In genomic region chr22:20469110-20469855, GRCh38 we compare ENCODE assay signal across 17 cellular contexts. TPM values are rescaled to one million over a fixed set of nuclear protein-coding genes. Genes with fewer than 3 reads are reported as not detected.
DNase-seq lines count a peak whose midpoint lies in the region; ATAC-seq and TF ChIP-seq lines count a peak whose summit lies in the region.
"Had no signal": no experiment of that assay in that cellular context is flagged by ENCODE, and none has a peak within 500 bp of the region (broad histone marks: within the 10 kb centered on the region; RNA-seq: fewer than 3 reads in every experiment).

No MANE protein-coding gene starts in this region.

- no peak overlapping the region for H3K4me2 ChIP-seq in mammary epithelial cell (ENCODE audit: insufficient read depth, low read depth, low read length)

- H3K36me3 Mint-ChIP-seq in activated T-cell treated with anti-CD3 and anti-CD28 coated beads, Interleukin-2, amount 50 U/mL, for 72 hours (ENCODE audit: insufficient read depth in 2 of 2) = peaks cover 2 to 9% of the 10 kb centered on the region in 2 donors
- H3K36me3 Mint-ChIP-seq in T-helper 17 cell (ENCODE audit: low read depth) = peaks cover 14% of the 10 kb centered on the region
- H3K36me3 Mint-ChIP-seq in central memory CD8-positive, alpha-beta T cell (ENCODE audit: insufficient read depth) = peaks cover 6% of the 10 kb centered on the region
- H3K36me3 Mint-ChIP-seq in stimulated activated memory B cell treated with anti-CD40 and anti-IgM and Interleukin-4, amounts not matched to agents 10 μg/mL and 1 μg/mL and 100 μg/mL, for 72 hours = peaks cover 23% of the 10 kb centered on the region

- H3K27me3 Mint-ChIP-seq in activated T-cell treated with anti-CD3 and anti-CD28 coated beads, Interleukin-2, amount 50 U/mL, for 72 hours (ENCODE audit: low read depth) = no peaks in the 10 kb centered on the region
- H3K27me3 Mint-ChIP-seq in T-helper 17 cell = no peaks in the 10 kb centered on the region
- no peaks in the 10 kb centered on the region for H3K27me3 Mint-ChIP-seq in central memory CD8-positive, alpha-beta T cell
- H3K27me3 Mint-ChIP-seq in stimulated activated memory B cell treated with anti-CD40 and anti-IgM and Interleukin-4, amounts not matched to agents 10 μg/mL and 1 μg/mL and 100 μg/mL, for 72 hours = no peaks in the 10 kb centered on the region
- H3K27me3 Mint-ChIP-seq: activated B cell treated with CpG ODN at 0.5 μM for 24 hours had no signal

- in situ Hi-C loops in mammary epithelial cell (cut with MboI; ENCODE audit: low sequenced_read_pairs in 2 of 2) = no loop called here

- ATAC-seq in activated T-cell treated with anti-CD3 and anti-CD28 coated beads, Interleukin-2, amount 50 U/mL, for 72 hours (replicated peaks in 1 of 2) = peak in 1 of 2 donors; percentile 7
- peak; percentile 42 for ATAC-seq in T-helper 17 cell
- ATAC-seq in central memory CD8-positive, alpha-beta T cell (replicated peaks; ENCODE audit: extremely low read depth, poor library complexity, severe bottlenecking) = no peak
- ATAC-seq in stimulated activated memory B cell treated with anti-CD40 and anti-IgM and Interleukin-4, amounts not matched to agents 10 μg/mL and 1 μg/mL and 100 μg/mL, for 72 hours = no peak
- ATAC-seq: right cardiac atrium had no signal

- H3K4me1 Mint-ChIP-seq in activated T-cell treated with anti-CD3 and anti-CD28 coated beads, Interleukin-2, amount 50 U/mL, for 72 hours (ENCODE audit: low read depth) = peaks cover 55% of the 10 kb centered on the region
- peaks cover 36% of the 10 kb centered on the region for H3K4me1 Mint-ChIP-seq in T-helper 17 cell
- peaks cover 26% of the 10 kb centered on the region for H3K4me1 Mint-ChIP-seq in central memory CD8-positive, alpha-beta T cell
- H3K4me1 Mint-ChIP-seq in stimulated activated memory B cell treated with anti-CD40 and anti-IgM and Interleukin-4, amounts not matched to agents 10 μg/mL and 1 μg/mL and 100 μg/mL, for 72 hours = peaks cover 26% of the 10 kb centered on the region

- TF ChIP-seq CTCF in BE2C (IDR thresholded peaks at IDR 0.05; ENCODE audit: low read depth, low read length) (no peak), mammary epithelial cell (conservative IDR thresholded peaks at IDR 0.05 in 1 of 2, IDR thresholded peaks at IDR 0.05 in 1 of 2; ENCODE audit: extremely low read depth in 1 of 2, insufficient read depth in 1 of 2, low read depth in 1 of 2, low read length in 2 of 2) (no peak)

- no peak overlapping the region for H2AFZ ChIP-seq in mammary epithelial cell (ENCODE audit: low read depth, low read length)

- H3K4me3 Mint-ChIP-seq in activated T-cell treated with anti-CD3 and anti-CD28 coated beads, Interleukin-2, amount 50 U/mL, for 72 hours = no peak overlapping the region
- peak overlapping the region; percentile 64 for H3K4me3 Mint-ChIP-seq in T-helper 17 cell
- H3K4me3 Mint-ChIP-seq in central memory CD8-positive, alpha-beta T cell = no peak overlapping the region
- H3K4me3 Mint-ChIP-seq in stimulated activated memory B cell treated with anti-CD40 and anti-IgM and Interleukin-4, amounts not matched to agents 10 μg/mL and 1 μg/mL and 100 μg/mL, for 72 hours = no peak overlapping the region
- H3K4me3 Mint-ChIP-seq: activated B cell treated with CpG ODN at 0.5 μM for 24 hours, HFFc6 had no signal

- H4K20me1 ChIP-seq in mammary epithelial cell (ENCODE audit: insufficient read depth, low read length) = no peaks in the 10 kb centered on the region

- no peak overlapping the region for H3K9ac ChIP-seq in mammary epithelial cell (ENCODE audit: insufficient read depth, low read length)

- peaks cover 12% of the 10 kb centered on the region for H3K36me3 ChIP-seq in BE2C
- H3K36me3 ChIP-seq in mammary epithelial cell (ENCODE audit: insufficient read depth, low read length) = no peaks in the 10 kb centered on the region

- H3K27me3 ChIP-seq in BE2C = no peaks in the 10 kb centered on the region
- no peaks in the 10 kb centered on the region for H3K27me3 ChIP-seq in mammary epithelial cell (ENCODE audit: insufficient read depth, low read length)

- CTCF ChIA-PET in mammary epithelial cell (lab: Charles Lee; ENCODE audit: low non-redundant PET) = no interaction called here

- intact Hi-C loops in mammary epithelial cell (cut with micrococcal nuclease) = no loop called here

- H3K4me1 ChIP-seq in BE2C = no peaks in the 10 kb centered on the region
- H3K4me1 ChIP-seq in mammary epithelial cell (ENCODE audit: insufficient read depth, low read length) = no peaks in the 10 kb centered on the region
- H3K4me1 ChIP-seq: Caco-2 had no signal

- no peak overlapping the region for H3K4me3 ChIP-seq in BE2C (ENCODE audit: low read depth, low read length)
- H3K4me3 ChIP-seq in mammary epithelial cell (replicated peaks in 1 of 3; ENCODE audit: insufficient read depth in 1 of 3, low read depth in 2 of 3, low read length in 3 of 3) = no peak overlapping the region

- H3K27ac Mint-ChIP-seq in activated T-cell treated with anti-CD3 and anti-CD28 coated beads, Interleukin-2, amount 50 U/mL, for 72 hours = peak overlapping the region; percentile 2
- peak overlapping the region; percentile 89 for H3K27ac Mint-ChIP-seq in T-helper 17 cell
- H3K27ac Mint-ChIP-seq in central memory CD8-positive, alpha-beta T cell (ENCODE audit: low read depth) = peak overlapping the region; percentile 80
- peak overlapping the region; percentile 31 for H3K27ac Mint-ChIP-seq in stimulated activated memory B cell treated with anti-CD40 and anti-IgM and Interleukin-4, amounts not matched to agents 10 μg/mL and 1 μg/mL and 100 μg/mL, for 72 hours
- H3K27ac Mint-ChIP-seq: activated B cell treated with CpG ODN at 0.5 μM for 24 hours, HFFc6 had no signal

- BruUV-seq in mammary epithelial cell (replicated peaks; lab: Mats Ljungman, UMichigan) = no TSS peak

- no peak overlapping the region for H3K27ac ChIP-seq in mammary epithelial cell (ENCODE audit: insufficient read depth, low read depth, low read length)

- no peaks in the 10 kb centered on the region for H3K79me2 ChIP-seq in mammary epithelial cell (ENCODE audit: insufficient read depth, low read length)

- no peak for DNase-seq in activated T-cell treated with anti-CD3 and anti-CD28 coated beads, Interleukin-2, amount 50 U/mL, for 72 hours
- DNase-seq in activated T-cell treated with anti-CD3 and anti-CD28 coated beads, Interleukin-2, amount 50 U/mL, for 48 hours = no peak
- DNase-seq in T-helper 17 cell (no peak), BE2C (no peak), NCI-H524 treated with DMSO at 0.1 percent for 48 hours (lab: John Stamatoyannopoulos, UW) (no peak), mammary epithelial cell (no peak)
- DNase-seq in central memory CD8-positive, alpha-beta T cell (ENCODE audit: low spot score in 2 of 2) = no peak
- DNase-seq: activated B cell treated with CpG ODN at 0.5 μM for 24 hours; activated CD8-positive, alpha-beta memory T cell treated with anti-CD3 and anti-CD28 coated beads, Interleukin-2, amount 50 U/mL, for 48 hours; amniotic stem cell; Caco-2; HFFc6; midbrain; NCI-H1436 treated with DMSO at 0.1 percent for 48 hours; NCI-H446 had no signal

- dilution Hi-C loops in mammary epithelial cell (cut with HindIII; ENCODE audit: low sequenced_read_pairs) = loop anchor here (5.0 kb wide), 1 partner anchor 37 kb away; no protein-coding TSS in a partner anchor

- H3K9me3 Mint-ChIP-seq in activated T-cell treated with anti-CD3 and anti-CD28 coated beads, Interleukin-2, amount 50 U/mL, for 72 hours = no peaks in the 10 kb centered on the region
- no peaks in the 10 kb centered on the region for H3K9me3 Mint-ChIP-seq in central memory CD8-positive, alpha-beta T cell
- H3K9me3 Mint-ChIP-seq in stimulated activated memory B cell treated with anti-CD40 and anti-IgM and Interleukin-4, amounts not matched to agents 10 μg/mL and 1 μg/mL and 100 μg/mL, for 72 hours = no peaks in the 10 kb centered on the region
- H3K9me3 Mint-ChIP-seq: activated B cell treated with CpG ODN at 0.5 μM for 24 hours, HFFc6 had no signal

- H3K9me3 ChIP-seq in T-helper 17 cell (ENCODE audit: control insufficient read depth, low read length, poor library complexity, severe bottlenecking) = no peaks in the 10 kb centered on the region
- no peaks in the 10 kb centered on the region for H3K9me3 ChIP-seq in BE2C
- no peaks in the 10 kb centered on the region for H3K9me3 ChIP-seq in mammary epithelial cell (replicated peaks; ENCODE audit: insufficient read depth, low read length)
- H3K9me3 ChIP-seq: Caco-2 had no signal

- WGBS in mammary epithelial cell (ENCODE audit: low coverage, missing lambda C conversion rate) = 94% methylated on average over 6 of the region's 6 CpGs

RNA-seq across cellular contexts. Expression of gene KLHL22, which starts 26.3 kb away (rescaled TPM):
- 10 to 100 TPM; 21.4 to 26.5 TPM for total RNA-seq in activated T-cell treated with anti-CD3 and anti-CD28 coated beads, Interleukin-2, amount 50 U/mL, for 72 hours
- total RNA-seq in T-helper 17 cell = 10 to 100 TPM; 28.1 to 33.1 TPM
- polyA plus RNA-seq in BE2C (2012; ENCODE audit: insufficient read depth, insufficient read length, low read depth) = 41.4 TPM
- total RNA-seq in mammary epithelial cell = 10 to 100 TPM; 14.7 to 18.8 TPM
- 10.5 TPM for polyA plus RNA-seq in mammary epithelial cell
- 2.3 TPM for polyA minus RNA-seq in mammary epithelial cell

RNA-seq across cellular contexts. Expression of gene SCARF2, which starts 31.7 kb away (rescaled TPM):
- 1 to 10 TPM; 1.0 to 1.4 TPM for total RNA-seq in activated T-cell treated with anti-CD3 and anti-CD28 coated beads, Interleukin-2, amount 50 U/mL, for 72 hours
- total RNA-seq in T-helper 17 cell (1 to 10 TPM; 3.1 to 3.6 TPM), mammary epithelial cell (1 to 10 TPM; 1.1 to 1.5 TPM)
- polyA plus RNA-seq in BE2C (2012; ENCODE audit: insufficient read depth, insufficient read length, low read depth) = 29.1 TPM
- 0.08 TPM for polyA plus RNA-seq in mammary epithelial cell
- polyA minus RNA-seq in mammary epithelial cell = not detected

RNA-seq across cellular contexts. Expression of gene MED15, which starts 38.1 kb away (rescaled TPM):
- 100 to 1,000 TPM; 106 to 113 TPM for total RNA-seq in activated T-cell treated with anti-CD3 and anti-CD28 coated beads, Interleukin-2, amount 50 U/mL, for 72 hours
- total RNA-seq in T-helper 17 cell (100 to 1,000 TPM; 207 to 251 TPM), mammary epithelial cell (100 to 1,000 TPM in 1 of 2 donors, 10 to 100 TPM in 1; 34.3 to 138 TPM)
- polyA plus RNA-seq in BE2C (2012; ENCODE audit: insufficient read depth, insufficient read length, low read depth) = 133 TPM
- 51.1 TPM for polyA plus RNA-seq in mammary epithelial cell
- polyA minus RNA-seq in mammary epithelial cell = 93.6 TPM

Comparison
In these comparisons a context has a peak if more than half of its experiments do, and no peak if none do; other contexts are left out.
1. H3K27ac Mint-ChIP-seq: peak in every context shown above with its lines; median percentile 89 in T-helper 17 cell; 80 in central memory CD8-positive, alpha-beta T cell; 31 in stimulated activated memory B cell treated with anti-CD40 and anti-IgM and Interleukin-4, amounts not matched to agents 10 μg/mL and 1 μg/mL and 100 μg/mL, for 72 hours; 2 in activated T-cell treated with anti-CD3 and anti-CD28 coated beads, Interleukin-2, amount 50 U/mL, for 72 hours.